Comparison of ENCODE assay signal across 9 cellular contexts in genomic region chr5:37717613-37718431, GRCh38.
DNase-seq lines count a peak whose midpoint lies in the region; ATAC-seq and TF ChIP-seq lines count a peak whose summit lies in the region.
"Had no signal": no experiment of that assay in that cellular context is flagged by ENCODE, and none has a peak within 500 bp of the region (broad histone marks: within the 10 kb centered on the region; RNA-seq: fewer than 3 reads in every experiment).

No MANE protein-coding gene starts in this region.

- peak; percentile 88 for DNase-seq in EH (ENCODE audit: low read depth)
- peak; percentile 86 for DNase-seq in NCI-H2227 (lab: John Stamatoyannopoulos, UW; ENCODE audit: unreplicated experiment)
- peak; percentile 43 to 75 for DNase-seq in breast epithelium (ENCODE audit: low spot score in 2 of 2)
- peak; percentile 55 for DNase-seq in nephron progenitor cell
- no peak for DNase-seq in activated T-cell treated with anti-CD3 and anti-CD28 coated beads, Interleukin-2, amount 50 U/mL, for 72 hours
- DNase-seq in esophagus squamous epithelium (lab: John Stamatoyannopoulos, UW) = no peak
- DNase-seq in CD1c-positive myeloid dendritic cell (ENCODE audit: extremely low spot score) = no peak
- DNase-seq: activated naive CD8-positive, alpha-beta T cell treated with anti-CD3 and anti-CD28 coated beads, Interleukin-2, amount 10 ng/mL, durations not matched to agents 7 days and 5 days had no signal

- TF ChIP-seq POLR2A in breast epithelium (IDR thresholded peaks at IDR 0.05) (no peak), esophagus squamous epithelium (IDR thresholded peaks at IDR 0.05) (no peak)

- intact Hi-C loops in breast epithelium (cut with DNase I; ENCODE audit: low total_unique reads) = no loop called here
- intact Hi-C loops in esophagus squamous epithelium (cut with DNase I) = no loop called here

- H3K9me3 Mint-ChIP-seq in nephron progenitor cell = no peaks in the 10 kb centered on the region
- H3K9me3 Mint-ChIP-seq in activated T-cell treated with anti-CD3 and anti-CD28 coated beads, Interleukin-2, amount 50 U/mL, for 72 hours = no peaks in the 10 kb centered on the region
- H3K9me3 Mint-ChIP-seq: activated naive CD8-positive, alpha-beta T cell treated with anti-CD3 and anti-CD28 coated beads, Interleukin-2, amount 10 ng/mL, durations not matched to agents 7 days and 5 days had no signal

- no peaks in the 10 kb centered on the region for H3K27me3 Mint-ChIP-seq in nephron progenitor cell (ENCODE audit: low read depth, poor library complexity)
- peaks cover 7% of the 10 kb centered on the region for H3K27me3 Mint-ChIP-seq in activated T-cell treated with anti-CD3 and anti-CD28 coated beads, Interleukin-2, amount 50 U/mL, for 72 hours (ENCODE audit: low read depth)
- H3K27me3 Mint-ChIP-seq: activated naive CD8-positive, alpha-beta T cell treated with anti-CD3 and anti-CD28 coated beads, Interleukin-2, amount 10 ng/mL, durations not matched to agents 7 days and 5 days had no signal

- no peaks in the 10 kb centered on the region for H3K36me3 Mint-ChIP-seq in nephron progenitor cell (ENCODE audit: low read depth)
- peaks cover 3 to 4% of the 10 kb centered on the region in 2 donors for H3K36me3 Mint-ChIP-seq in activated T-cell treated with anti-CD3 and anti-CD28 coated beads, Interleukin-2, amount 50 U/mL, for 72 hours (ENCODE audit: insufficient read depth in 2 of 2)

- H3K27me3 ChIP-seq in breast epithelium (no peaks in the 10 kb centered on the region), esophagus squamous epithelium (no peaks in the 10 kb centered on the region)

- H3K4me3 ChIP-seq in breast epithelium (no peak overlapping the region), esophagus squamous epithelium (no peak overlapping the region)

- H3K36me3 ChIP-seq in breast epithelium (no peaks in the 10 kb centered on the region), esophagus squamous epithelium (peaks cover 0 to 21% (median 0%) of the 10 kb centered on the region in 3 donors)

- no peak for ATAC-seq in activated T-cell treated with anti-CD3 and anti-CD28 coated beads, Interleukin-2, amount 50 U/mL, for 72 hours (replicated peaks in 1 of 2)
- ATAC-seq in HG03280 (IDR thresholded peaks at IDR 0.05; ENCODE audit: unreplicated experiment) = no peak

- H3K4me3 Mint-ChIP-seq in nephron progenitor cell = no peak overlapping the region
- H3K4me3 Mint-ChIP-seq in activated T-cell treated with anti-CD3 and anti-CD28 coated beads, Interleukin-2, amount 50 U/mL, for 72 hours = no peak overlapping the region
- H3K4me3 Mint-ChIP-seq: activated naive CD8-positive, alpha-beta T cell treated with anti-CD3 and anti-CD28 coated beads, Interleukin-2, amount 10 ng/mL, durations not matched to agents 7 days and 5 days had no signal

- TF ChIP-seq CTCF in breast epithelium (IDR thresholded peaks at IDR 0.05) = no peak
- no peak for TF ChIP-seq CTCF in nephron progenitor cell (IDR thresholded peaks at IDR 0.05)
- TF ChIP-seq CTCF in esophagus squamous epithelium (IDR thresholded peaks at IDR 0.05) = no peak

- no peak overlapping the region for H3K27ac ChIP-seq in breast epithelium
- H3K27ac ChIP-seq in esophagus squamous epithelium = no peak overlapping the region

- H3K4me1 Mint-ChIP-seq in nephron progenitor cell = peaks cover 24% of the 10 kb centered on the region
- H3K4me1 Mint-ChIP-seq in activated T-cell treated with anti-CD3 and anti-CD28 coated beads, Interleukin-2, amount 50 U/mL, for 72 hours (ENCODE audit: low read depth) = peaks cover 40% of the 10 kb centered on the region

- H3K9me3 ChIP-seq in breast epithelium = no peaks in the 10 kb centered on the region
- no peaks in the 10 kb centered on the region for H3K9me3 ChIP-seq in esophagus squamous epithelium

- WGBS in esophagus squamous epithelium, 2 donors = 24 to 36% methylated on average over 8 of the region's 8 CpGs

- H3K27ac Mint-ChIP-seq in nephron progenitor cell = no peak overlapping the region
- no peak overlapping the region for H3K27ac Mint-ChIP-seq in activated T-cell treated with anti-CD3 and anti-CD28 coated beads, Interleukin-2, amount 50 U/mL, for 72 hours
- H3K27ac Mint-ChIP-seq: activated naive CD8-positive, alpha-beta T cell treated with anti-CD3 and anti-CD28 coated beads, Interleukin-2, amount 10 ng/mL, durations not matched to agents 7 days and 5 days had no signal

- H3K4me1 ChIP-seq in breast epithelium = no peaks in the 10 kb centered on the region
- peaks cover 0 to 16% (median 9%) of the 10 kb centered on the region in 3 donors for H3K4me1 ChIP-seq in esophagus squamous epithelium

Comparison
In these comparisons a context has a peak if more than half of its experiments do, and no peak if none do; other contexts are left out.
1. DNase-seq: peak in EH (single experiment), NCI-H2227 (single experiment), breast epithelium (2 of 2) and nephron progenitor cell (single experiment); none in activated T-cell treated with anti-CD3 and anti-CD28 coated beads, Interleukin-2, amount 50 U/mL, for 72 hours (0 of 2), esophagus squamous epithelium (single experiment) and CD1c-positive myeloid dendritic cell (single experiment).